Comparison of ENCODE assay signal across 15 cellular contexts in genomic region chr4:128639586-128640270, GRCh38.
DNase-seq lines count a peak whose midpoint lies in the region; ATAC-seq and TF ChIP-seq lines count a peak whose summit lies in the region.
"Had no signal": no experiment of that assay in that cellular context is flagged by ENCODE, and none has a peak within 500 bp of the region (broad histone marks: within the 10 kb centered on the region; RNA-seq: fewer than 3 reads in every experiment).

No MANE protein-coding gene starts in this region.

- H3K36me3 ChIP-seq in ES-I3 (ENCODE audit: insufficient read depth, low read length), result no peaks in the 10 kb centered on the region
- H3K36me3 ChIP-seq in body of pancreas (replicated peaks in 1 of 2; ENCODE audit: insufficient read depth in 1 of 2, low read depth in 2 of 2), result no peaks in the 10 kb centered on the region
- no peaks in the 10 kb centered on the region for H3K36me3 ChIP-seq in left ventricle myocardium inferior
- H3K36me3 ChIP-seq in left lung, result no peaks in the 10 kb centered on the region

- 54 to 64% methylated on average over 2 of the region's 2 CpGs for WGBS in body of pancreas, 2 donors

- H3K4me3 ChIP-seq in body of pancreas (no peak overlapping the region), left ventricle myocardium inferior (no peak overlapping the region), left lung (no peak overlapping the region)

- peak in 1 of 4 donors; percentile 26 for DNase-seq in body of pancreas
- no peak for DNase-seq in left ventricle myocardium inferior
- no peak for DNase-seq in sciatic nerve (ENCODE audit: low spot score)
- DNase-seq in KBM-7, result no peak
- no peak for DNase-seq in GM20000 (ENCODE audit: low spot score)
- DNase-seq in left lung, result no peak
- no peak for DNase-seq in posterior cingulate gyrus
- DNase-seq: activated CD8-positive, alpha-beta memory T cell treated with anti-CD3 and anti-CD28 coated beads, Interleukin-2, amount 50 U/mL, for 4 hours; AML-193; kidney glomerular epithelial cell; NCI-H1048; NCI-H2171; SHP77 treated with DMSO at 0.1 percent for 48 hours had no signal

- intact Hi-C loops in body of pancreas (cut with DNase I), result no loop called here
- intact Hi-C loops in left ventricle myocardium inferior (cut with micrococcal nuclease), result no loop called here
- intact Hi-C loops in sciatic nerve (cut with DNase I), result no loop called here
- intact Hi-C loops in left lung (cut with DNase I), result no loop called here
- intact Hi-C loops in posterior cingulate gyrus (cut with DNase I), result no loop called here

- H3K27ac ChIP-seq in body of pancreas, result peak overlapping the region; percentile 29 to 58 (median 46)
- peak overlapping the region; percentile 61 for H3K27ac ChIP-seq in left ventricle myocardium inferior (replicated peaks)
- no peak overlapping the region for H3K27ac ChIP-seq in left lung

- no peaks in the 10 kb centered on the region for H3K27me3 ChIP-seq in body of pancreas
- H3K27me3 ChIP-seq in left ventricle myocardium inferior (ENCODE audit: low read depth), result no peaks in the 10 kb centered on the region
- no peaks in the 10 kb centered on the region for H3K27me3 ChIP-seq in left lung

- H3K4me1 ChIP-seq in ES-I3 (ENCODE audit: insufficient read depth, low read length) (peaks cover 55% of the 10 kb centered on the region), body of pancreas (peaks cover 24% of the 10 kb centered on the region), left ventricle myocardium inferior (peaks cover 27% of the 10 kb centered on the region), left lung (peaks cover 0 to 2% of the 10 kb centered on the region in 2 donors)

- TF ChIP-seq CTCF in body of pancreas (IDR thresholded peaks at IDR 0.05), result no peak
- TF ChIP-seq CTCF in left ventricle myocardium inferior (IDR thresholded peaks at IDR 0.05; ENCODE audit: borderline replicate concordance), result no peak
- TF ChIP-seq CTCF in GM20000 (IDR thresholded peaks at IDR 0.05; ENCODE audit: extremely low read depth, missing control alignments), result no peak
- TF ChIP-seq CTCF in left lung (IDR thresholded peaks at IDR 0.05), result no peak

- H3K9ac ChIP-seq in ES-I3 (ENCODE audit: low read depth, low read length), result peak overlapping the region; percentile 33; the same call in 1 of the 2 replicates

- in situ Hi-C loops in KBM-7 (cut with MboI; ENCODE audit: low pct_unique_long_range_greater_than_20kb, low sequenced_read_pairs), result no loop called here

- ATAC-seq in body of pancreas (no peak), sciatic nerve (peak; percentile 57), left lung (no peak)
- ATAC-seq: HepG2 had no signal

- TF ChIP-seq POLR2A in body of pancreas (IDR thresholded peaks at IDR 0.05), result no peak

- H3K9me3 ChIP-seq in ES-I3 (ENCODE audit: control insufficient read depth, insufficient read depth, low read length) (no peaks in the 10 kb centered on the region), body of pancreas (no peaks in the 10 kb centered on the region), left ventricle myocardium inferior (replicated peaks) (no peaks in the 10 kb centered on the region), left lung (no peaks in the 10 kb centered on the region)

Comparison
In these comparisons a context has a peak if more than half of its experiments do, and no peak if none do; other contexts are left out.
1. H3K27ac ChIP-seq: peak in body of pancreas (4 of 4) and left ventricle myocardium inferior (single experiment); none in left lung (0 of 2).